ENCODE assay signal across 11 cellular contexts in the genomic region with DNA sequence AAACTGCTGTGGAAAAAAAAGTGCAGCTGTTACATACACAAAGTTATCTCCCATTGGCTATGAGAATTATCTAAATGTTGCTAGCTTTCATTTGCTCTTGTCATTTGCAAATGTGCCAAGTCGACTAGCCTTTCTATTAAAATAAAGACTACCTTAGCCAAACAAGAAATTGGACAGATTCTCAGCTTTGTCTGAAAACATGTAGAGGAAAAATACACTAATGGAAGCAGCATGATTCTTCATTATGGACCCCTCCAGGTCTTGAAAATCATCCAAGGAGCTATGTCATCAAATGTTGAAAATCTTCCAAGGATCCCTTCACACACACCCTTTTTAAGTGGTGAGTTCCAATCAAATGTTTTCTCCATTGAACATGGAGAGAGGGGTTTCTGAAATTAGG.
A peak's percentile ranks its signal among the peaks of the same experiment; 100 is the strongest.
DNase-seq lines count a peak whose midpoint lies in the region; ATAC-seq and TF ChIP-seq lines count a peak whose summit lies in the region.
"Had no signal": no experiment of that assay in that cellular context is flagged by ENCODE, and none has a peak within 500 bp of the region (broad histone marks: within the 10 kb centered on the region; RNA-seq: fewer than 3 reads in every experiment).

No MANE protein-coding gene starts in this region.

- in situ Hi-C loops in G401 (cut with HindIII; ENCODE audit: low sequenced_read_pairs) = no loop called here

- DNase-seq in G401 (ENCODE audit: low spot score) (peak; percentile 93), NCI-H446 (lab: John Stamatoyannopoulos, UW) (peak; percentile 62 to 86), cerebellar nuclear complex (lab: John Stamatoyannopoulos, UW) (peak; percentile 38 to 74)
- no peak for DNase-seq in stimulated activated naive CD8-positive, alpha-beta T cell treated with anti-CD3 and anti-CD28 coated beads, Interleukin-15, Interleukin-2, amounts not matched to agents 100 U/mL and 50 U/mL, for 24 hours
- DNase-seq: CD8-positive, alpha-beta T cell; DMS 273 treated with DMSO at 0.1 percent for 48 hours; DMS53; DND-41; EL had no signal

- ATAC-seq in HG02852 (IDR thresholded peaks at IDR 0.05; ENCODE audit: unreplicated experiment) = no peak
- ATAC-seq in stimulated activated naive CD8-positive, alpha-beta T cell treated with anti-CD3 and anti-CD28 coated beads, Interleukin-15, Interleukin-2, amounts not matched to agents 100 U/mL and 50 U/mL, for 24 hours = no peak
- no peak for ATAC-seq in SK-N-SH treated with all-trans-retinoic acid at 6 μM for 48 hours
- ATAC-seq: CD8-positive, alpha-beta T cell had no signal

TF ChIP-seq in SK-N-SH treated with all-trans-retinoic acid at 6 μM for 48 hours, 23 proteins besides CTCF, POLR2A, EP300 and RAD21:
- TF ChIP-seq CSDC2 (CRISPR knock-in tag; IDR thresholded peaks at IDR 0.05) (no peak), ARNTL (CRISPR knock-in tag; IDR thresholded peaks at IDR 0.05; ENCODE audit: borderline replicate concordance, low read depth) (no peak), CSRNP3 (CRISPR knock-in tag; IDR thresholded peaks at IDR 0.05) (no peak), GLIS3 (CRISPR knock-in tag; IDR thresholded peaks at IDR 0.05) (no peak), POU6F1 (CRISPR knock-in tag; IDR thresholded peaks at IDR 0.05; ENCODE audit: borderline replicate concordance, low read depth) (no peak), PPARA (CRISPR knock-in tag; IDR thresholded peaks at IDR 0.05; ENCODE audit: borderline replicate concordance) (no peak), ZFP3 (CRISPR knock-in tag; IDR thresholded peaks at IDR 0.05) (no peak), PATZ1 (CRISPR knock-in tag; IDR thresholded peaks at IDR 0.05; ENCODE audit: borderline replicate concordance) (no peak), BACH2 (CRISPR knock-in tag; IDR thresholded peaks at IDR 0.05; ENCODE audit: borderline replicate concordance) (no peak), ZFP30 (CRISPR knock-in tag; IDR thresholded peaks at IDR 0.05) (no peak), RARB (CRISPR knock-in tag; IDR thresholded peaks at IDR 0.05) (no peak), ZC3H10 (CRISPR knock-in tag; IDR thresholded peaks at IDR 0.05) (no peak), TCF4 (CRISPR knock-in tag; IDR thresholded peaks at IDR 0.05; ENCODE audit: borderline replicate concordance) (no peak), TSHZ2 (CRISPR knock-in tag; IDR thresholded peaks at IDR 0.05) (no peak), ZNF8 (CRISPR knock-in tag; IDR thresholded peaks at IDR 0.05) (no peak), TOX (CRISPR knock-in tag; IDR thresholded peaks at IDR 0.05; ENCODE audit: borderline replicate concordance) (no peak), OSR1 (CRISPR knock-in tag; IDR thresholded peaks at IDR 0.05) (no peak), ESRRG (CRISPR knock-in tag; IDR thresholded peaks at IDR 0.05) (no peak), ISL1 (CRISPR knock-in tag; IDR thresholded peaks at IDR 0.05) (no peak)
- TF ChIP-seq, protein P1, sequence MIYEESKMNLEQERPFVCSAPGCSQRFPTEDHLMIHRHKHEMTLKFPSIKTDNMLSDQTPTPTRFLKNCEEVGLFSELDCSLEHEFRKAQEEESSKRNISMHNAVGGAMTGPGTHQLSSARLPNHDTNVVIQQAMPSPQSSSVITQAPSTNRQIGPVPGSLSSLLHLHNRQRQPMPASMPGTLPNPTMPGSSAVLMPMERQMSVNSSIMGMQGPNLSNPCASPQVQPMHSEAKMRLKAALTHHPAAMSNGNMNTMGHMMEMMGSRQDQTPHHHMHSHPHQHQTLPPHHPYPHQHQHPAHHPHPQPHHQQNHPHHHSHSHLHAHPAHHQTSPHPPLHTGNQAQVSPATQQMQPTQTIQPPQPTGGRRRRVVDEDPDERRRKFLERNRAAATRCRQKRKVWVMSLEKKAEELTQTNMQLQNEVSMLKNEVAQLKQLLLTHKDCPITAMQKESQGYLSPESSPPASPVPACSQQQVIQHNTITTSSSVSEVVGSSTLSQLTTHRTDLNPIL (CRISPR knock-in tag; IDR thresholded peaks at IDR 0.05; ENCODE audit: low read depth) = no peak
